1 cellular context compared by ENCODE assay signal in genomic region chrX:8724176-8724757, GRCh38.
TF ChIP-seq lines count a peak whose summit lies in the region.

No MANE protein-coding gene starts in this region.

TF ChIP-seq in HepG2, 621 proteins besides CTCF, POLR2A, EP300 and RAD21:
- TF ChIP-seq ZNF580 (CRISPR knock-in tag; IDR thresholded peaks at IDR 0.05; ENCODE audit: borderline replicate concordance, low read depth) (no peak), ZSCAN20 (CRISPR knock-in tag; IDR thresholded peaks at IDR 0.05; ENCODE audit: borderline replicate concordance) (no peak), TFDP2 (CRISPR knock-in tag; IDR thresholded peaks at IDR 0.05) (no peak), ZNF251 (CRISPR knock-in tag; IDR thresholded peaks at IDR 0.05) (no peak), BRD4 (CRISPR knock-in tag; IDR thresholded peaks at IDR 0.05) (no peak), KLF9 (CRISPR knock-in tag; IDR thresholded peaks at IDR 0.05; ENCODE audit: low read depth) (no peak), RCOR2 (CRISPR knock-in tag; IDR thresholded peaks at IDR 0.05) (no peak), ZNF234 (CRISPR knock-in tag; conservative IDR thresholded peaks at IDR 0.05) (no peak), ZNF790 (CRISPR knock-in tag; IDR thresholded peaks at IDR 0.05; ENCODE audit: borderline replicate concordance) (no peak), HDAC2 (CRISPR knock-in tag; IDR thresholded peaks at IDR 0.05) (no peak), SMC3 (IDR thresholded peaks at IDR 0.05; ENCODE audit: low read length) (no peak), PHF21A (CRISPR knock-in tag; IDR thresholded peaks at IDR 0.05) (no peak), ZBTB2 (CRISPR knock-in tag; IDR thresholded peaks at IDR 0.05; ENCODE audit: low read depth) (no peak), MTA3 (CRISPR knock-in tag; IDR thresholded peaks at IDR 0.05) (no peak)
TF ChIP-seq in HepG2: peak in this region for 0.
